In the genomic region with DNA sequence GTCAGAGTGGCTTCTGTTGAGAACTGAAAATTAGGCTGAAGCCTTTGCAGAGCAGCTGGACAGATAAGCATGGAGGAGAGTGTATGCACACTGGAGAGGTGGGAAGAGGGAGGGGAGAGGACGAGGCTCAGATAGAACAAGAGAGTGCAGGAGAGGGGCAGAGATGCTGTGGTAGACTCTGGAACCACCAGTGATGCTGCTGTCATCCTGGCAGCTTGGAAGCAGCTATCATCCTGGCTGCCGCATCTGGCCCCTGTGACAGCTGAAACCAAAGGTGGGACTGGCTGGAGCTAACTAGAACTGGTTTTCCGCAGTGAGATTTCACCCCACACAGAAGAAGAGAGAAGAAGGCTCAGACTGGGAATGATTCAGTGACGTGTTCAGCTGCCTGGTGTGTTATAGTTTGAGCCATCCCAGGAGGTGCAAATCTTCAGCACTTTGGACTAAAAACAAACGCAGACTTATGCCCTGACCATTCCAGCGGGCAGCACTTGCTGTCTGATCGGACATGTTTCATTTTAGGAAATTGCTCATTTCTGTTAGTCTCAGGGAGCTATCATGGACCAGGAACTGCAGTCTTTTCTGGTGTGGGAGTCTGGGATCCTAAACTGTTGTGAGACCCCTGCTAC, we compare ENCODE assay signal across 8 cellular contexts. TPM values are rescaled to one million over a fixed set of nuclear protein-coding genes. Genes with fewer than 3 reads are reported as not detected.
DNase-seq lines count a peak whose midpoint lies in the region; ATAC-seq, FAIRE-seq and TF ChIP-seq lines count a peak whose summit lies in the region.

No MANE protein-coding gene starts in this region.

- POLR2A ChIA-PET in PC-3 (lab: Charles Lee; ENCODE audit: unreplicated experiment): no interaction called here

- BruUV-seq in PC-3 (replicated peaks; lab: Mats Ljungman, UMichigan): no TSS peak

- peaks cover 69% of the 10 kb centered on the region for H3K79me2 ChIP-seq in PC-3 (ENCODE audit: low read length)

- TF ChIP-seq POLR2A in gastrocnemius medialis (IDR thresholded peaks at IDR 0.05): no peak

- H3K9me3 ChIP-seq in adipocyte (ENCODE audit: control insufficient read depth, low read length) (no peaks in the 10 kb centered on the region), gastrocnemius medialis (no peaks in the 10 kb centered on the region), PC-3 (ENCODE audit: low read length) (no peaks in the 10 kb centered on the region)

- H3K9me2 ChIP-seq in PC-3 (replicated peaks; ENCODE audit: low read length): no peaks in the 10 kb centered on the region

- no peak for FAIRE-seq in urothelium cell line (lab: Jason Lieb, UNC)

- H3K27ac ChIP-seq in gastrocnemius medialis (peak overlapping the region; percentile 46 to 75 (median 56)), PC-3 (ENCODE audit: low read length) (no peak overlapping the region)

- H3K4me3 ChIP-seq in adipocyte (ENCODE audit: low read length) (no peak overlapping the region), gastrocnemius medialis (no peak overlapping the region), PC-3 (ENCODE audit: low read length) (no peak overlapping the region)

- DNase-seq in adipocyte (ENCODE audit: low read depth) (peak; percentile 31), gastrocnemius medialis (no peak), PC-3 (no peak), urothelium cell line (ENCODE audit: low spot score) (no peak), activated gamma-delta T cell (lab: John Stamatoyannopoulos, UW) (no peak)

- peaks cover 8% of the 10 kb centered on the region for H3F3A ChIP-seq in PC-3 (ENCODE audit: low read length, unreplicated experiment)

- H3K36me3 ChIP-seq in adipocyte (ENCODE audit: control insufficient read depth, insufficient read depth, low read length, severe bottlenecking) (peaks cover 7% of the 10 kb centered on the region), gastrocnemius medialis (no peaks in the 10 kb centered on the region), PC-3 (ENCODE audit: low read depth, low read length) (no peaks in the 10 kb centered on the region)

- peak; percentile 32 for ATAC-seq in GM18511 (IDR thresholded peaks at IDR 0.05; ENCODE audit: unreplicated experiment)
- ATAC-seq in HG02798 (IDR thresholded peaks at IDR 0.05; ENCODE audit: poor library complexity, unreplicated experiment): peak; percentile 24
- no peak for ATAC-seq in gastrocnemius medialis
- ATAC-seq in PC-3: no peak
- no peak for ATAC-seq in HG03460 (IDR thresholded peaks at IDR 0.05; ENCODE audit: unreplicated experiment)

- H3K4me2 ChIP-seq in PC-3 (ENCODE audit: low read length): no peak overlapping the region

- no peak overlapping the region for H2AFZ ChIP-seq in PC-3 (ENCODE audit: low read length)

- CTCF ChIA-PET in PC-3 (lab: Charles Lee): no interaction called here

- H4K20me1 ChIP-seq in PC-3 (ENCODE audit: low read length): no peaks in the 10 kb centered on the region

- in situ Hi-C loops in gastrocnemius medialis (cut with MboI; ENCODE audit: low sequenced_read_pairs in 4 of 4): no loop called here

- TF ChIP-seq CTCF in gastrocnemius medialis (IDR thresholded peaks at IDR 0.05 in 4 of 5, conservative IDR thresholded peaks at IDR 0.05 in 1 of 5) (no peak), PC-3 (conservative IDR thresholded peaks at IDR 0.05; ENCODE audit: low read depth, low read length) (no peak)

- H3K4me1 ChIP-seq in adipocyte (ENCODE audit: control insufficient read depth, insufficient read depth, low read length) (peaks cover 12% of the 10 kb centered on the region), gastrocnemius medialis (peaks cover 77 to 83% of the 10 kb centered on the region in 2 donors), PC-3 (ENCODE audit: insufficient read depth, low read length) (peaks cover 21% of the 10 kb centered on the region)

- H3K27me3 ChIP-seq in adipocyte (replicated peaks; ENCODE audit: control insufficient read depth, insufficient read depth, low read length) (no peaks in the 10 kb centered on the region), gastrocnemius medialis (no peaks in the 10 kb centered on the region), PC-3 (ENCODE audit: low read length) (no peaks in the 10 kb centered on the region)

- H3K9ac ChIP-seq in adipocyte (ENCODE audit: low read length) (no peak overlapping the region), PC-3 (ENCODE audit: low read length) (no peak overlapping the region)

- intact Hi-C loops in gastrocnemius medialis (cut with DNase I; ENCODE audit: low total_unique reads) (no loop called here), PC-3 (cut with micrococcal nuclease) (no loop called here)

RNA-seq across cellular contexts. Expression of a gene that starts 38.4 kb away (rescaled TPM):
- total RNA-seq in gastrocnemius medialis: 10 to 100 TPM; 41.0 to 68.5 (median 61.3) TPM
- 28.3 and 31.8 TPM in 2 replicates for total RNA-seq in PC-3 (2014; rRNA removed)

Comparison
In these comparisons a context has a peak if more than half of its experiments do, and no peak if none do; other contexts are left out.
1. ATAC-seq: peak in GM18511 (single experiment) and HG02798 (single experiment); none in gastrocnemius medialis (0 of 2), PC-3 (single experiment) and HG03460 (single experiment).